Comparison of ENCODE assay signal across 8 cellular contexts in genomic region chr1:23216771-23217420, GRCh38. TPM values are rescaled to one million over a fixed set of nuclear protein-coding genes. Genes with fewer than 3 reads are reported as not detected.
DNase-seq lines count a peak whose midpoint lies in the region; ATAC-seq, FAIRE-seq and TF ChIP-seq lines count a peak whose summit lies in the region.

No MANE protein-coding gene starts in this region.

- H3K4me2 ChIP-seq in A549 = peak overlapping the region; percentile 77

- ATAC-seq in A549 (peak; percentile 77 to 85), HG02852 (IDR thresholded peaks at IDR 0.05; ENCODE audit: unreplicated experiment) (no peak)

- peak; percentile 57 to 86; a peak in 4 of 5 replicates for TF ChIP-seq RAD21 in A549 (conservative IDR thresholded peaks at IDR 0.05 in 1 of 2, IDR thresholded peaks at IDR 0.05 in 1 of 2)

- H3K4me1 ChIP-seq in A549 = peaks cover 36% of the 10 kb centered on the region
- 0 out of 2 replicates have a peak, but pooled peaks cover 2% of the 10 kb centered on the region for H3K4me1 ChIP-seq in HAP-1

- peak overlapping the region; percentile 96 to 97 for H3K27ac ChIP-seq in A549

- TF ChIP-seq CTCF in A549 (IDR thresholded peaks at IDR 0.05) = peak; percentile 80
- peak; percentile 40 for TF ChIP-seq CTCF in fibroblast of the aortic adventitia (IDR thresholded peaks at IDR 0.05; ENCODE audit: insufficient read depth, low read length)

- no peak for TF ChIP-seq EP300 in A549 (IDR thresholded peaks at IDR 0.05)

- no peak for TF ChIP-seq POLR2A in A549 (IDR thresholded peaks at IDR 0.05; ENCODE audit: low read length)

- H3K4me3 ChIP-seq in A549 (peak overlapping the region; percentile 91), HAP-1 (peak overlapping the region; percentile 45), fibroblast of the aortic adventitia (ENCODE audit: low read depth, low read length) (peak overlapping the region; percentile 37)

- FAIRE-seq in A549 (lab: Jason Lieb, UNC) = no peak

- WGBS in A549 (ENCODE audit: missing lambda C conversion rate) = 0% methylated on average over 2 of the region's 78 CpGs

- in situ Hi-C loops in HAP-1 (cut with MboI; ENCODE audit: low sequenced_read_pairs) = no loop called here

- no peak for DNase-seq in A549 (ENCODE audit: low read depth in 1 of 2, low spot score in 1 of 2)
- peak in 1 of 2 experiments; percentile 71 for DNase-seq in HAP-1 (ENCODE audit: low spot score in 2 of 2)
- DNase-seq in activated CD8-positive, alpha-beta memory T cell treated with anti-CD3 and anti-CD28 coated beads for 24 hours = peak; percentile 77
- no peak for DNase-seq in fibroblast of the aortic adventitia (ENCODE audit: low read depth)
- DNase-seq in retina = peak; percentile 59
- DNase-seq in NCI-H1092 (lab: John Stamatoyannopoulos, UW) = no peak
- no peak for DNase-seq in RKO (ENCODE audit: low spot score)

- CTCF ChIA-PET in A549 (lab: Yijun Ruan, JAX) = interaction anchor here (0.6 to 3.2 kb wide), 39 partner anchors 9 to 324 kb away, joined by 3 to 25 read pairs (median 4); no protein-coding TSS in a partner anchor

- POLR2A ChIA-PET in A549 (lab: Yijun Ruan, JAX) = interaction anchor here (0.7 kb wide), 1 partner anchor 28 kb away, joined by 3 read pairs; no protein-coding TSS in a partner anchor

- 0 out of 2 replicates have a peak, but pooled peaks cover 2% of the 10 kb centered on the region for H3K27me3 ChIP-seq in HAP-1 (ENCODE audit: low read depth)

- no peaks in the 10 kb centered on the region for H3K9me3 ChIP-seq in A549
- H3K9me3 ChIP-seq in HAP-1 = no peaks in the 10 kb centered on the region

- H3K36me3 ChIP-seq in HAP-1 (replicated peaks) = no peaks in the 10 kb centered on the region

TF ChIP-seq in A549, 52 proteins besides CTCF, POLR2A, EP300 and RAD21:
- TF ChIP-seq ESRRA (IDR thresholded peaks at IDR 0.05; ENCODE audit: borderline replicate concordance, low read length) (no peak), MAX (IDR thresholded peaks at IDR 0.05) (0 out of 2 replicates have a peak, but pooled peaks have one; percentile 12), SMC3 (IDR thresholded peaks at IDR 0.05) (peak; percentile 87), HMGXB4 (CRISPR knock-in tag; IDR thresholded peaks at IDR 0.05; ENCODE audit: borderline replicate concordance) (no peak), ZFP36 (IDR thresholded peaks at IDR 0.05; ENCODE audit: borderline replicate concordance, partially characterized antibody) (no peak), EHMT2 (IDR thresholded peaks at IDR 0.05; ENCODE audit: low read depth) (no peak), KDM5A (IDR thresholded peaks at IDR 0.05) (0 out of 2 replicates have a peak, but pooled peaks have one; percentile 26)

RNA-seq across cellular contexts. Expression of gene HTR1D, which starts 0.4 kb away (rescaled TPM):
- polyA plus RNA-seq in A549 (2011; rRNA removed) = 8.5 and 11.2 TPM in 2 replicates
- 7.0 and 9.9 TPM in 2 replicates for polyA plus RNA-seq in A549 (2012; cell fraction: cytosol; rRNA removed)
- 7.2 TPM in 2 replicates for polyA plus RNA-seq in A549 (2012; cell fraction: nucleus; rRNA removed)
- 7.5 to 11.4 TPM (median 9.4 TPM) in 3 replicates for polyA plus RNA-seq in A549 (2017; fragmentation: RNase III; extraction: RNeasy Plus Mini Kit Qiagen cat#74134 plus additional on column Dnase treatment)
- polyA minus RNA-seq in A549 (2011; rRNA and poly(A)+ RNA removed) = 11.4 and 11.6 TPM in 2 replicates
- total RNA-seq in fibroblast of the aortic adventitia (ENCODE audit: low replicate concordance) = not detected in 2 replicates

RNA-seq across cellular contexts. Expression of gene LUZP1, which starts 48.2 kb away (rescaled TPM):
- polyA plus RNA-seq in A549 (2011; rRNA removed) (18.3 and 26.2 TPM in 2 replicates), A549 (2017; fragmentation: RNase III; extraction: RNeasy Plus Mini Kit Qiagen cat#74134 plus additional on column Dnase treatment) (17.9 to 18.2 TPM (median 18.0 TPM) in 3 replicates)
- 4.7 and 6.1 TPM in 2 replicates for polyA plus RNA-seq in A549 (2012; cell fraction: cytosol; rRNA removed)
- polyA plus RNA-seq in A549 (2012; cell fraction: nucleus; rRNA removed) = 8.1 and 10.5 TPM in 2 replicates
- polyA minus RNA-seq in A549 (2011; rRNA and poly(A)+ RNA removed) = 31.8 and 33.3 TPM in 2 replicates
- 26.2 and 107 TPM in 2 replicates for total RNA-seq in fibroblast of the aortic adventitia (ENCODE audit: low replicate concordance)

Comparison
In these comparisons a context has a peak if more than half of its experiments do, and no peak if none do; other contexts are left out.
1. DNase-seq: peak in activated CD8-positive, alpha-beta memory T cell treated with anti-CD3 and anti-CD28 coated beads for 24 hours (single experiment) and retina (single experiment); none in A549 (0 of 2), fibroblast of the aortic adventitia (single experiment), NCI-H1092 (single experiment) and RKO (single experiment).
2. H3K4me3 ChIP-seq: peak in every context shown above with its lines; median percentile 91 in A549; 45 in HAP-1; 37 in fibroblast of the aortic adventitia.